Comparison of ENCODE assay signal across 1 cellular context in the genomic region with DNA sequence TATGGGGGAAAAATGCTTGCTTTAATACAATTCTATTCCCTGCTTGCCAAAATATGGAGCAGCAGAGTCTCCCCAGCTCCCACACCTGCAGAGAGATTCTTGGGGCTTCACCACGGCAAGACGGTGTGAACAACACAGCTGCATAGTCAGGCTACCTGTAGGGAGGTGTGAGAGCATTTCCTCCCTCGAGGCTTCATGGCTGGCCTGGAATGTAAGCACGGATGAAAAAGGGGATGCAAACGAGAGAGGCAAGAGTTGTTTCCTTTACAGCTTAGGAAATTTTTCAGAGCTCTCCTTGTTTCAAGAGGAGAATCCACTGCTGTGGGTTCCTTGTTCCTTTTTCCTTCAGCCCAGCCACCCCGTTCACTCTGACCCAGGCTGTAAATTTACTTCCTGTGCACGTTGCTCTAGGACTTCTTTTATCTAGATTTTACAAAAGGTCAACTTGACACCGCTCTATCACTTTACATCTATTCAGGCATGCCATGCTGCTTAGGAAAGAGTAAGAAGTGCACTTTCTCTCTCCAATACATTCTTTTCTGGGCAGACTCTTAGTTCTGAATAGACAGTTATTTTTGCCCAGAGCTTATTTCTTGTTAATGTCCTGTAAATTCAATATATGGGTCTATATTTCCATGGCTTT.
TF ChIP-seq lines count a peak whose summit lies in the region.

No MANE protein-coding gene starts in this region.

TF ChIP-seq in WTC11, 78 proteins besides CTCF, POLR2A, EP300 and RAD21 (continued from another document):
- TF ChIP-seq ZNF671 (CRISPR knock-in tag; IDR thresholded peaks at IDR 0.05) (no peak), FOXK1 (CRISPR knock-in tag; IDR thresholded peaks at IDR 0.05) (no peak), SMAD4 (CRISPR knock-in tag; IDR thresholded peaks at IDR 0.05) (no peak), CREB1 (CRISPR knock-in tag; IDR thresholded peaks at IDR 0.05) (no peak), ZNF263 (CRISPR knock-in tag; IDR thresholded peaks at IDR 0.05; ENCODE audit: low read depth) (no peak)
- TF ChIP-seq, protein P1, sequence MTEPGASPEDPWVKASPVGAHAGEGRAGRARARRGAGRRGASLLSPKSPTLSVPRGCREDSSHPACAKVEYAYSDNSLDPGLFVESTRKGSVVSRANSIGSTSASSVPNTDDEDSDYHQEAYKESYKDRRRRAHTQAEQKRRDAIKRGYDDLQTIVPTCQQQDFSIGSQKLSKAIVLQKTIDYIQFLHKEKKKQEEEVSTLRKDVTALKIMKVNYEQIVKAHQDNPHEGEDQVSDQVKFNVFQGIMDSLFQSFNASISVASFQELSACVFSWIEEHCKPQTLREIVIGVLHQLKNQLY (CRISPR knock-in tag; IDR thresholded peaks at IDR 0.05), result no peak
- TF ChIP-seq, protein P2, sequence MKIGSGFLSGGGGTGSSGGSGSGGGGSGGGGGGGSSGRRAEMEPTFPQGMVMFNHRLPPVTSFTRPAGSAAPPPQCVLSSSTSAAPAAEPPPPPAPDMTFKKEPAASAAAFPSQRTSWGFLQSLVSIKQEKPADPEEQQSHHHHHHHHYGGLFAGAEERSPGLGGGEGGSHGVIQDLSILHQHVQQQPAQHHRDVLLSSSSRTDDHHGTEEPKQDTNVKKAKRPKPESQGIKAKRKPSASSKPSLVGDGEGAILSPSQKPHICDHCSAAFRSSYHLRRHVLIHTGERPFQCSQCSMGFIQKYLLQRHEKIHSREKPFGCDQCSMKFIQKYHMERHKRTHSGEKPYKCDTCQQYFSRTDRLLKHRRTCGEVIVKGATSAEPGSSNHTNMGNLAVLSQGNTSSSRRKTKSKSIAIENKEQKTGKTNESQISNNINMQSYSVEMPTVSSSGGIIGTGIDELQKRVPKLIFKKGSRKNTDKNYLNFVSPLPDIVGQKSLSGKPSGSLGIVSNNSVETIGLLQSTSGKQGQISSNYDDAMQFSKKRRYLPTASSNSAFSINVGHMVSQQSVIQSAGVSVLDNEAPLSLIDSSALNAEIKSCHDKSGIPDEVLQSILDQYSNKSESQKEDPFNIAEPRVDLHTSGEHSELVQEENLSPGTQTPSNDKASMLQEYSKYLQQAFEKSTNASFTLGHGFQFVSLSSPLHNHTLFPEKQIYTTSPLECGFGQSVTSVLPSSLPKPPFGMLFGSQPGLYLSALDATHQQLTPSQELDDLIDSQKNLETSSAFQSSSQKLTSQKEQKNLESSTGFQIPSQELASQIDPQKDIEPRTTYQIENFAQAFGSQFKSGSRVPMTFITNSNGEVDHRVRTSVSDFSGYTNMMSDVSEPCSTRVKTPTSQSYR (CRISPR knock-in tag; IDR thresholded peaks at IDR 0.05), result no peak
